ENCODE assay signal across 1 cellular context in the genomic region with DNA sequence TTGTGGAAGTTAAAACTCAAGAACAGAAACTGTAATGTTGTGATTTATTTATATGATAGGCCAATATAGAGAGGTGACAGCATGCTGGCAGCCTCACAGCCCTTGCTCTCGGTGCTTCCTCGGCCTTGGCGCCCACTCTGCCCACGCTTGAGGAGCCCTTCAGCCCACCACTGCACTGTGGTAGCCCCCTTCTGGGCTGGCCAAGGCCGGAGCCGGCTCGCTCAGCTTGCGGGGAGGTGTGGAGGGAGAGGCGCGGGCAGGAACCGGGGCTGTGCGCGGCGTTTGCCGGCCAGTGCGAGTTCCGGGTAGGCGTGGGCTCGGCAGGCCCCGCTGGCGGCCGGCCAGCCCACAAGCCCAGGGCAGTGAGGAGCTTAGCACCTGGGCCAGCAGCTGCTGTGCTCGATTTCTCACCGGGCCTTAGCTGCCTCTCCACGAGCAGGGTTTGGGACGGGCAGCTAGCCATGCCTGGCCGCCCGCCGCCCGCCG.
TF ChIP-seq lines count a peak whose summit lies in the region.

No MANE protein-coding gene starts in this region.

TF ChIP-seq in HepG2, 621 proteins besides CTCF, POLR2A, EP300 and RAD21 (continued from another document and continues in another):
- no peak for TF ChIP-seq THAP7 (CRISPR knock-in tag; IDR thresholded peaks at IDR 0.05)
- TF ChIP-seq ZNF546 (CRISPR knock-in tag; conservative IDR thresholded peaks at IDR 0.05), result peak; percentile 62; the same call in 1 of the 2 replicates
- peak; percentile 50; the same call in 1 of the 2 replicates for TF ChIP-seq ZNF607 (CRISPR knock-in tag; IDR thresholded peaks at IDR 0.05; ENCODE audit: borderline replicate concordance)
- TF ChIP-seq ZNF883 (CRISPR knock-in tag; IDR thresholded peaks at IDR 0.05; ENCODE audit: not compliant biosample characterization), result peak; percentile 47
- peak; percentile 41; the same call in 1 of the 2 replicates for TF ChIP-seq MYC (CRISPR knock-in tag; IDR thresholded peaks at IDR 0.05; ENCODE audit: borderline replicate concordance)
- 0 out of 2 replicates have a peak, but pooled peaks have one; percentile 42 for TF ChIP-seq ARNT2 (CRISPR knock-in tag; IDR thresholded peaks at IDR 0.05; ENCODE audit: low read depth)
- TF ChIP-seq, protein P1, sequence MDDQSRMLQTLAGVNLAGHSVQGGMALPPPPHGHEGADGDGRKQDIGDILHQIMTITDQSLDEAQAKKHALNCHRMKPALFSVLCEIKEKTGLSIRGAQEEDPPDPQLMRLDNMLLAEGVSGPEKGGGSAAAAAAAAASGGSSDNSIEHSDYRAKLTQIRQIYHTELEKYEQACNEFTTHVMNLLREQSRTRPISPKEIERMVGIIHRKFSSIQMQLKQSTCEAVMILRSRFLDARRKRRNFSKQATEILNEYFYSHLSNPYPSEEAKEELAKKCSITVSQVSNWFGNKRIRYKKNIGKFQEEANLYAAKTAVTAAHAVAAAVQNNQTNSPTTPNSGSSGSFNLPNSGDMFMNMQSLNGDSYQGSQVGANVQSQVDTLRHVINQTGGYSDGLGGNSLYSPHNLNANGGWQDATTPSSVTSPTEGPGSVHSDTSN (CRISPR knock-in tag; IDR thresholded peaks at IDR 0.05; ENCODE audit: borderline replicate concordance), result no peak
- TF ChIP-seq, protein P2, sequence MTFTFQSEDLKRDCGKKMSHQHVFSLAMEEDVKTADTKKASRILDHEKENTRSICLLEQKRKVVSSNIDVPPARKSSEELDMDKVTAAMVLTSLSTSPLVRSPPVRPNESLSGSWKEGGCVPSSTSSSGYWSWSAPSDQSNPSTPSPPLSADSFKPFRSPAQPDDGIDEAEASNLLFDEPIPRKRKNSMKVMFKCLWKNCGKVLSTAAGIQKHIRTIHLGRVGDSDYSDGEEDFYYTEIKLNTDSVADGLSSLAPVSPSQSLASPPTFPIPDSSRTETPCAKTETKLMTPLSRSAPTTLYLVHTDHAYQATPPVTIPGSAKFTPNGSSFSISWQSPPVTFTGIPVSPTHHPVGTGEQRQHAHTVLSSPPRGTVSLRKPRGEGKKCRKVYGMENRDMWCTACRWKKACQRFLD (CRISPR knock-in tag; IDR thresholded peaks at IDR 0.05; ENCODE audit: borderline replicate concordance), result no peak
- TF ChIP-seq, protein P3, sequence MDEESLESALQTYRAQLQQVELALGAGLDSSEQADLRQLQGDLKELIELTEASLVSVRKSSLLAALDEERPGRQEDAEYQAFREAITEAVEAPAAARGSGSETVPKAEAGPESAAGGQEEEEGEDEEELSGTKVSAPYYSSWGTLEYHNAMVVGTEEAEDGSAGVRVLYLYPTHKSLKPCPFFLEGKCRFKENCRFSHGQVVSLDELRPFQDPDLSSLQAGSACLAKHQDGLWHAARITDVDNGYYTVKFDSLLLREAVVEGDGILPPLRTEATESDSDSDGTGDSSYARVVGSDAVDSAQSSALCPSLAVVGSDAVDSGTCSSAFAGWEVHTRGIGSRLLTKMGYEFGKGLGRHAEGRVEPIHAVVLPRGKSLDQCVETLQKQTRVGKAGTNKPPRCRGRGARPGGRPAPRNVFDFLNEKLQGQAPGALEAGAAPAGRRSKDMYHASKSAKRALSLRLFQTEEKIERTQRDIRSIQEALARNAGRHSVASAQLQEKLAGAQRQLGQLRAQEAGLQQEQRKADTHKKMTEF (CRISPR knock-in tag; IDR thresholded peaks at IDR 0.05), result no peak
- TF ChIP-seq ZNF33B (CRISPR knock-in tag; IDR thresholded peaks at IDR 0.05), result no peak
- TF ChIP-seq ATF7-NPFF (CRISPR knock-in tag; IDR thresholded peaks at IDR 0.05; ENCODE audit: low read depth), result no peak
- no peak for TF ChIP-seq BCL6 (CRISPR knock-in tag; IDR thresholded peaks at IDR 0.05)
- TF ChIP-seq ZHX2 (IDR thresholded peaks at IDR 0.05; ENCODE audit: low read depth), result no peak
- no peak; the same call in 1 of the 2 replicates for TF ChIP-seq ZHX2 (CRISPR knock-in tag; IDR thresholded peaks at IDR 0.05; ENCODE audit: borderline replicate concordance)
- TF ChIP-seq, protein P4, sequence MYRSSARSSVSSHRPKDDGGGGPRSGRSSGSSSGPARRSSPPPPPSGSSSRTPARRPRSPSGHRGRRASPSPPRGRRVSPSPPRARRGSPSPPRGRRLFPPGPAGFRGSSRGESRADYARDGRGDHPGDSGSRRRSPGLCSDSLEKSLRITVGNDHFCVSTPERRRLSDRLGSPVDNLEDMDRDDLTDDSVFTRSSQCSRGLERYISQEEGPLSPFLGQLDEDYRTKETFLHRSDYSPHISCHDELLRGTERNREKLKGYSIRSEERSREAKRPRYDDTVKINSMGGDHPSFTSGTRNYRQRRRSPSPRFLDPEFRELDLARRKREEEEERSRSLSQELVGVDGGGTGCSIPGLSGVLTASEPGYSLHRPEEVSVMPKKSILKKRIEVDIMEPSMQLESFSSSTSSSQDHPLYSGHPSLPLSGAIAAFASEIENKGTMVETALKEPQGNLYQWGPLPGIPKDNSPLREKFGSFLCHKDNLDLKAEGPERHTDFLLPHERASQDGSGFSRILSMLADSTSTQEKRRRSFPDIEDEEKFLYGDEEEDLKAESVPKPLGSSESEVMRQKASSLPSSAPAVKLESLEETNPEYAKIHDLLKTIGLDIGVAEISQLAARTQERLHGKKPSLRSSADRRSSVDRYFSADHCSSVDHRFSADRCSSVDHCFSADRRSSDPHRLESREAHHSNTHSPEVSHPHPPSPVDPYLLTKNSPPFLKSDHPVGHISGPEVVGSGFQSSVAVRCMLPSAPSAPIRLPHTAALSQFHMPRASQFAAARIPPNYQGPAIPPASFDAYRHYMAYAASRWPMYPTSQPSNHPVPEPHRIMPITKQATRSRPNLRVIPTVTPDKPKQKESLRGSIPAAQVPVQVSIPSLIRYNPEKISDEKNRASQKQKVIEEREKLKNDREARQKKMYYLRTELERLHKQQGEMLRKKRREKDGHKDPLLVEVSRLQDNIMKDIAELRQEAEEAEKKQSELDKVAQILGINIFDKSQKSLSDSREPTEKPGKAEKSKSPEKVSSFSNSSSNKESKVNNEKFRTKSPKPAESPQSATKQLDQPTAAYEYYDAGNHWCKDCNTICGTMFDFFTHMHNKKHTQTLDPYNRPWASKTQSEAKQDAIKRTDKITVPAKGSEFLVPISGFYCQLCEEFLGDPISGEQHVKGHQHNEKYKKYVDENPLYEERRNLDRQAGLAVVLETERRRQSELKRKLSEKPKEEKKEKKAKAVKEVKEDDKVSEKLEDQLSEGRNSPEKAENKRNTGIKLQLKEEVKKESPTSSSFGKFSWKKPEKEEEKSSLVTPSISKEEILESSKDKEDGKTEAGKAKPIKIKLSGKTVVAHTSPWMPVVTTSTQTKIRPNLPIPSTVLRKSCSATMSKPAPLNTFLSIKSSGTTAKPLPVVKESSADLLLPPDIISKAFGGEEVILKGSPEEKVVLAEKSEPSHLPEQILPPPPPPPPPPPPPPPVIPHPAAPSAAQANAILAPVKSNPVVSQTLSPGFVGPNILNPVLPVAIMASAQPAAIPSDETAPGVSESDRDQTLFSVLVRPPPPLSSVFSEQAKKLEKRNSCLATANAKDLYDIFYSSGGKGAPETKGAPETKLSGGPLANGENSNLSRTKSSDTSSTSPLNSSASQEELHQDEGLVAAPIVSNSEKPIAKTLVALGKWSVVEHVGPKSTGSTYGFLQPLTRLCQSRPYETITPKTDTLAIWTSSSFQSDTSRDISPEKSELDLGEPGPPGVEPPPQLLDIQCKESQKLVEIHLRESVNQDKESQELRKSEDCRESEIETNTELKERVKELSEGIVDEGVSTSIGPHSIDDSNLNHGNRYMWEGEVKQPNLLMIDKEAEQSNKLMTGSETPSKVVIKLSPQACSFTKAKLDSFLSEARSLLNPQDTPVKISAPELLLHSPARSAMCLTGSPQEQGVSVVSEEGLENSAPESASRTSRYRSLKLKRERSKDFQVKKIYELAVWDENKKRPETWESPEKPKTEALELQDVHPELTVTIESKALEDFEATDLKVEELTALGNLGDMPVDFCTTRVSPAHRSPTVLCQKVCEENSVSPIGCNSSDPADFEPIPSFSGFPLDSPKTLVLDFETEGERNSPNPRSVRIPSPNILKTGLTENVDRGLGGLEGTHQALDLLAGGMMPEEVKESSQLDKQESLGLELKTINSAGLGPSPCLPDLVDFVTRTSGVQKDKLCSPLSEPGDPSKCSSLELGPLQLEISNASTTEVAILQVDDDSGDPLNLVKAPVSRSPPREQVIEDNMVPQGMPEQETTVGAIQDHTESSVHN (CRISPR knock-in tag; IDR thresholded peaks at IDR 0.05), result no peak
- TF ChIP-seq ARID2 (CRISPR knock-in tag; IDR thresholded peaks at IDR 0.05; ENCODE audit: borderline replicate concordance), result 0 out of 2 replicates have a peak, but pooled peaks have one; percentile 38
- TF ChIP-seq POLR2AphosphoS2 (IDR thresholded peaks at IDR 0.05; ENCODE audit: low read depth, low read length), result no peak
- TF ChIP-seq ZNF274 (CRISPR knock-in tag; IDR thresholded peaks at IDR 0.05), result 0 out of 2 replicates have a peak, but pooled peaks have one; percentile 63
- TF ChIP-seq, protein P5, sequence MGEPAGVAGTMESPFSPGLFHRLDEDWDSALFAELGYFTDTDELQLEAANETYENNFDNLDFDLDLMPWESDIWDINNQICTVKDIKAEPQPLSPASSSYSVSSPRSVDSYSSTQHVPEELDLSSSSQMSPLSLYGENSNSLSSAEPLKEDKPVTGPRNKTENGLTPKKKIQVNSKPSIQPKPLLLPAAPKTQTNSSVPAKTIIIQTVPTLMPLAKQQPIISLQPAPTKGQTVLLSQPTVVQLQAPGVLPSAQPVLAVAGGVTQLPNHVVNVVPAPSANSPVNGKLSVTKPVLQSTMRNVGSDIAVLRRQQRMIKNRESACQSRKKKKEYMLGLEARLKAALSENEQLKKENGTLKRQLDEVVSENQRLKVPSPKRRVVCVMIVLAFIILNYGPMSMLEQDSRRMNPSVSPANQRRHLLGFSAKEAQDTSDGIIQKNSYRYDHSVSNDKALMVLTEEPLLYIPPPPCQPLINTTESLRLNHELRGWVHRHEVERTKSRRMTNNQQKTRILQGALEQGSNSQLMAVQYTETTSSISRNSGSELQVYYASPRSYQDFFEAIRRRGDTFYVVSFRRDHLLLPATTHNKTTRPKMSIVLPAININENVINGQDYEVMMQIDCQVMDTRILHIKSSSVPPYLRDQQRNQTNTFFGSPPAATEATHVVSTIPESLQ (CRISPR knock-in tag; conservative IDR thresholded peaks at IDR 0.05), result no peak
- TF ChIP-seq, protein P6, sequence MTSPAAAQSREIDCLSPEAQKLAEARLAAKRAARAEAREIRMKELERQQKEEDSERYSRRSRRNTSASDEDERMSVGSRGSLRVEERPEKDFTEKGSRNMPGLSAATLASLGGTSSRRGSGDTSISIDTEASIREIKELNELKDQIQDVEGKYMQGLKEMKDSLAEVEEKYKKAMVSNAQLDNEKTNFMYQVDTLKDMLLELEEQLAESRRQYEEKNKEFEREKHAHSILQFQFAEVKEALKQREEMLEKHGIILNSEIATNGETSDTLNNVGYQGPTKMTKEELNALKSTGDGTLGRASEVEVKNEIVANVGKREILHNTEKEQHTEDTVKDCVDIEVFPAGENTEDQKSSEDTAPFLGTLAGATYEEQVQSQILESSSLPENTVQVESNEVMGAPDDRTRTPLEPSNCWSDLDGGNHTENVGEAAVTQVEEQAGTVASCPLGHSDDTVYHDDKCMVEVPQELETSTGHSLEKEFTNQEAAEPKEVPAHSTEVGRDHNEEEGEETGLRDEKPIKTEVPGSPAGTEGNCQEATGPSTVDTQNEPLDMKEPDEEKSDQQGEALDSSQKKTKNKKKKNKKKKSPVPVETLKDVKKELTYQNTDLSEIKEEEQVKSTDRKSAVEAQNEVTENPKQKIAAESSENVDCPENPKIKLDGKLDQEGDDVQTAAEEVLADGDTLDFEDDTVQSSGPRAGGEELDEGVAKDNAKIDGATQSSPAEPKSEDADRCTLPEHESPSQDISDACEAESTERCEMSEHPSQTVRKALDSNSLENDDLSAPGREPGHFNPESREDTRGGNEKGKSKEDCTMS (CRISPR knock-in tag; conservative IDR thresholded peaks at IDR 0.05), result no peak
- TF ChIP-seq ZNF772 (CRISPR knock-in tag; IDR thresholded peaks at IDR 0.05), result no peak
- no peak for TF ChIP-seq PTBP1 (IDR thresholded peaks at IDR 0.05; ENCODE audit: low read depth, low read length, poor library complexity, severe bottlenecking)
- TF ChIP-seq MED13 (CRISPR knock-in tag; IDR thresholded peaks at IDR 0.05), result no peak
